In genomic region chr10:98675902-98676301, GRCh38 we compare ENCODE assay signal across 28 cellular contexts.
"Had no signal": no experiment of that assay in that cellular context is flagged by ENCODE, and none has a peak within 500 bp of the region (broad histone marks: within the 10 kb centered on the region; RNA-seq: fewer than 3 reads in every experiment).

No MANE protein-coding gene starts in this region.

- DNase-seq: hypothalamus; immature natural killer cell; kidney; left colon; left ventricle myocardium inferior; midbrain; mucosa of descending colon; naive thymus-derived CD4-positive, alpha-beta T cell; ovary; right lobe of liver; stimulated activated CD4-positive, alpha-beta T cell treated with anti-CD3 and anti-CD28 coated beads, Interleukin-1b, Interleukin-23, amount 100 ng/mL, for 48 hours; stimulated activated CD4-positive, alpha-beta T cell treated with anti-CD3 and anti-CD28 coated beads, Interleukin-2, amount 100 ng/mL, for 48 hours; stimulated activated CD4-positive, alpha-beta T cell treated with anti-CD3 and anti-CD28 coated beads, Interleukin-4, amount 100 ng/mL, for 4 hours; stimulated activated naive CD4-positive, alpha-beta T cell; tibial artery; trophoblast cell; upper lobe of right lung had no signal

- H3K36me3 ChIP-seq: left ventricle myocardium inferior, ovary, right atrium auricular region, right lobe of liver, suprapubic skin, thoracic aorta, tibial artery, upper lobe of right lung had no signal

- H3K27me3 ChIP-seq: ovary, right atrium auricular region, right lobe of liver, suprapubic skin, tibial artery, upper lobe of right lung had no signal

- H3K9me3 ChIP-seq: left ventricle myocardium inferior, mucosa of descending colon, ovary, right atrium auricular region, right lobe of liver, suprapubic skin, thoracic aorta, tibial artery, upper lobe of right lung had no signal

- H3K4me2 ChIP-seq: smooth muscle cell had no signal

- H3K27me3 Mint-ChIP-seq: progenitor cell of endocrine pancreas had no signal

- H3K4me1 Mint-ChIP-seq: immature natural killer cell; naive thymus-derived CD4-positive, alpha-beta T cell had no signal

- H3K27ac Mint-ChIP-seq: immature natural killer cell; naive thymus-derived CD4-positive, alpha-beta T cell; natural killer cell treated with Interleukin-12 subunit alpha and Interleukin-12 subunit beta and Interleukin-15 and Interleukin-18, amount 100 ng/mL, for 72 hours; progenitor cell of endocrine pancreas; stimulated activated naive CD8-positive, alpha-beta T cell treated with anti-CD3 and anti-CD28 coated beads, Interleukin-15, Interleukin-2, amounts not matched to agents 100 ng/mL and 50 ng/mL, for 24 hours had no signal

- H3K4me3 Mint-ChIP-seq: immature natural killer cell; naive thymus-derived CD4-positive, alpha-beta T cell; natural killer cell treated with Interleukin-12 subunit alpha and Interleukin-12 subunit beta and Interleukin-15 and Interleukin-18, amount 100 ng/mL, for 72 hours; neural crest cell; stimulated activated naive CD8-positive, alpha-beta T cell treated with anti-CD3 and anti-CD28 coated beads, Interleukin-15, Interleukin-2, amounts not matched to agents 100 ng/mL and 50 ng/mL, for 24 hours had no signal

- H3K9me3 Mint-ChIP-seq: immature natural killer cell; naive thymus-derived CD4-positive, alpha-beta T cell; natural killer cell treated with Interleukin-12 subunit alpha and Interleukin-12 subunit beta and Interleukin-15 and Interleukin-18, amount 100 ng/mL, for 72 hours; neural crest cell; stimulated activated naive CD8-positive, alpha-beta T cell treated with anti-CD3 and anti-CD28 coated beads, Interleukin-15, Interleukin-2, amounts not matched to agents 100 ng/mL and 50 ng/mL, for 24 hours had no signal

- H3K4me3 ChIP-seq: left ventricle myocardium inferior, lung, mucosa of descending colon, ovary, right atrium auricular region, right lobe of liver, smooth muscle cell, suprapubic skin, thoracic aorta, tibial artery, upper lobe of right lung had no signal

- ATAC-seq: left colon; mucosa of descending colon; naive thymus-derived CD4-positive, alpha-beta T cell; natural killer cell treated with Interleukin-12 subunit alpha and Interleukin-12 subunit beta and Interleukin-15 and Interleukin-18, amount 100 ng/mL, for 72 hours; right lobe of liver; upper lobe of right lung had no signal

- H3K4me1 ChIP-seq: left ventricle myocardium inferior, right atrium auricular region, right lobe of liver, suprapubic skin, tibial artery, upper lobe of right lung had no signal

- H3K36me3 Mint-ChIP-seq: immature natural killer cell; naive thymus-derived CD4-positive, alpha-beta T cell; natural killer cell treated with Interleukin-12 subunit alpha and Interleukin-12 subunit beta and Interleukin-15 and Interleukin-18, amount 100 ng/mL, for 72 hours had no signal

- H3K27ac ChIP-seq: left ventricle myocardium inferior, ovary, right atrium auricular region, right lobe of liver, suprapubic skin, thoracic aorta, tibial artery, upper lobe of right lung had no signal

- FAIRE-seq: islet of Langerhans, kidney, urothelium cell line had no signal
